Comparison of ENCODE assay signal across 9 cellular contexts in genomic region chr6:152863618-152864326, GRCh38.
DNase-seq lines count a peak whose midpoint lies in the region; ATAC-seq lines count a peak whose summit lies in the region.
"Had no signal": no experiment of that assay in that cellular context is flagged by ENCODE, and none has a peak within 500 bp of the region (broad histone marks: within the 10 kb centered on the region; RNA-seq: fewer than 3 reads in every experiment).

No MANE protein-coding gene starts in this region.

- no peaks in the 10 kb centered on the region for H3K9me3 Mint-ChIP-seq in naive B cell
- H3K9me3 Mint-ChIP-seq: activated naive CD4-positive, alpha-beta T cell treated with anti-CD3 and anti-CD28 coated beads, Interleukin-2, amount 50 U/mL, for 24 hours had no signal

- no peaks in the 10 kb centered on the region for H3K4me1 Mint-ChIP-seq in naive B cell
- H3K4me1 Mint-ChIP-seq: activated naive CD4-positive, alpha-beta T cell treated with anti-CD3 and anti-CD28 coated beads, Interleukin-2, amount 50 U/mL, for 24 hours had no signal

- no peak overlapping the region for H3K4me3 Mint-ChIP-seq in naive B cell
- H3K4me3 Mint-ChIP-seq: activated naive CD4-positive, alpha-beta T cell treated with anti-CD3 and anti-CD28 coated beads, Interleukin-2, amount 50 U/mL, for 24 hours had no signal

- no peaks in the 10 kb centered on the region for H3K36me3 Mint-ChIP-seq in naive B cell
- H3K36me3 Mint-ChIP-seq: activated naive CD4-positive, alpha-beta T cell treated with anti-CD3 and anti-CD28 coated beads, Interleukin-2, amount 50 U/mL, for 24 hours had no signal

- H3K27ac Mint-ChIP-seq in naive B cell, result no peak overlapping the region
- H3K27ac Mint-ChIP-seq: activated naive CD4-positive, alpha-beta T cell treated with anti-CD3 and anti-CD28 coated beads, Interleukin-2, amount 50 U/mL, for 24 hours had no signal

- H3K27me3 Mint-ChIP-seq in naive B cell, result peaks cover 2 to 5% (median 3%) of the 10 kb centered on the region in 3 donors

- peak; percentile 72 for DNase-seq in COLO668 (lab: John Stamatoyannopoulos, UW; ENCODE audit: unreplicated experiment)
- DNase-seq in NCI-H82 (lab: John Stamatoyannopoulos, UW), result peak; percentile 86
- DNase-seq in activated CD8-positive, alpha-beta memory T cell treated with anti-CD3 and anti-CD28 coated beads for 48 hours (ENCODE audit: low read depth in 2 of 3, low spot score in 2 of 3), result peak in 2 of 3 experiments; percentile 5 to 29
- peak; percentile 59 for DNase-seq in epidermal melanocyte (ENCODE audit: insufficient read length, low spot score)
- DNase-seq in naive B cell, result peak; percentile 33
- peak; percentile 51 for DNase-seq in stimulated activated naive CD4-positive, alpha-beta T cell treated with Interleukin-2 at 50 U/mL for 16 hours (lab: John Stamatoyannopoulos, UW)

- ATAC-seq in GM19397 (IDR thresholded peaks at IDR 0.05; ENCODE audit: unreplicated experiment), result peak; percentile 88
- ATAC-seq in HG03469 (IDR thresholded peaks at IDR 0.05; ENCODE audit: unreplicated experiment), result peak; percentile 77
- peak; percentile 51 to 63 for ATAC-seq in naive B cell (ENCODE audit: low read depth in 2 of 2)

Comparison
In these comparisons a context has a peak if more than half of its experiments do, and no peak if none do; other contexts are left out.
1. Peak in every context shown above with its lines: DNase-seq and ATAC-seq.
2. DNase-seq: peak in every context shown above with its lines; median percentile 86 in NCI-H82; 72 in COLO668; 59 in epidermal melanocyte; 51 in stimulated activated naive CD4-positive, alpha-beta T cell treated with Interleukin-2 at 50 U/mL for 16 hours; 33 in naive B cell; 17 in activated CD8-positive, alpha-beta memory T cell treated with anti-CD3 and anti-CD28 coated beads for 48 hours.